In genomic region chr11:506238-506949, GRCh38 we compare ENCODE assay signal across 8 cellular contexts. TPM values are rescaled to one million over a fixed set of nuclear protein-coding genes. Genes with fewer than 3 reads are reported as not detected.
A peak's percentile ranks its signal among the peaks of the same experiment; 100 is the strongest.
DNase-seq lines count a peak whose midpoint lies in the region; ATAC-seq, FAIRE-seq and TF ChIP-seq lines count a peak whose summit lies in the region.

No MANE protein-coding gene starts in this region.

- TF ChIP-seq EP300 in HepG2 (IDR thresholded peaks at IDR 0.05; ENCODE audit: low read depth in 2 of 2, low read length in 2 of 2) (peak in 1 of 2 experiments; percentile 63; a peak in 2 of 4 replicates), HepG2 (CRISPR knock-in tag; IDR thresholded peaks at IDR 0.05; ENCODE audit: borderline replicate concordance) (no peak)

- H4K20me1 ChIP-seq in HepG2 (ENCODE audit: insufficient read depth, low read length), result no peaks in the 10 kb centered on the region

- no peaks in the 10 kb centered on the region for H3K27me3 ChIP-seq in HepG2 (ENCODE audit: control insufficient read depth in 1 of 2, insufficient read depth in 2 of 2, low read length in 2 of 2)

- peak overlapping the region; percentile 98 for H3K27ac ChIP-seq in HepG2 (ENCODE audit: extremely low read length, insufficient read depth, low read length)

- FAIRE-seq in HepG2 (lab: Jason Lieb, UNC), result peak; percentile 71

- H3K4me3 ChIP-seq in HepG2 (replicated peaks in 1 of 3; ENCODE audit: insufficient read depth in 1 of 3, low read depth in 2 of 3, low read length in 3 of 3), result peak overlapping the region; percentile 70 to 99 (median 96)

- 1% methylated on average over 40 of the region's 63 CpGs for WGBS in HepG2 (ENCODE audit: low lambda C conversion rate)

- TF ChIP-seq POLR2A in HepG2 (IDR thresholded peaks at IDR 0.05; ENCODE audit: insufficient read depth in 1 of 2, low read depth in 2 of 2, low read length in 2 of 2), result peak; percentile 60 to 61; a peak in 3 of 4 replicates

- peaks cover 28% of the 10 kb centered on the region for H3K79me2 ChIP-seq in HepG2 (ENCODE audit: insufficient read depth, low read length)

- CTCF ChIA-PET in HepG2 (lab: Yijun Ruan, JAX; ENCODE audit: low intra/inter-chr PET ratio, low total read pairs), result interaction anchor here (2.9 kb wide), 1 partner anchor 12 kb away, joined by 11 read pairs; no protein-coding TSS in a partner anchor

- TF ChIP-seq CTCF in HepG2 (CRISPR knock-in tag; IDR thresholded peaks at IDR 0.05), result no peak

- TF ChIP-seq RAD21 in HepG2 (CRISPR knock-in tag; IDR thresholded peaks at IDR 0.05), result no peak

- DNase-seq in C1 segment of cervical spinal cord (lab: John Stamatoyannopoulos, UW), result peak; percentile 85 to 98 (median 97)
- peak; percentile 99 for DNase-seq in NCI-H69 (lab: John Stamatoyannopoulos, UW)
- peak; percentile 94 to 97 for DNase-seq in activated CD4-positive, alpha-beta T cell treated with anti-CD3 and anti-CD28 coated beads, Interleukin-2, amount 50 U/mL, for 24 hours (ENCODE audit: low read depth in 1 of 2, low spot score in 1 of 2)
- peak; percentile 99 for DNase-seq in dermis blood vessel endothelial cell
- peak; percentile 88 for DNase-seq in HepG2 (ENCODE audit: low spot score)
- peak; percentile 95 to 96 for DNase-seq in stimulated activated CD4-positive, alpha-beta T cell treated with anti-CD3 and anti-CD28 coated beads, Interleukin-2, amount 100 ng/mL, for 48 hours

- intact Hi-C loops in HepG2 (cut with micrococcal nuclease; ENCODE audit: unreplicated experiment), result loop anchor here (1.0 kb wide), 1 partner anchor 9 kb away; no protein-coding TSS in a partner anchor

- peaks cover 21% of the 10 kb centered on the region for H3K4me1 ChIP-seq in HepG2 (ENCODE audit: insufficient read depth, low read length)

- POLR2A ChIA-PET in HepG2 (lab: Yijun Ruan, JAX), result interaction anchor here (0.6 to 2.1 kb wide), 23 partner anchors 8 to 303 kb away, joined by 3 to 13 read pairs (median 4); partner anchors contain the start of genes BET1L, HRAS, PTDSS2 and RIC8A

- no peak overlapping the region for H2AFZ ChIP-seq in HepG2 (ENCODE audit: low read length)

- no TSS peak for BruUV-seq in HepG2 (replicated peaks; lab: Mats Ljungman, UMichigan)

- ATAC-seq in GM19351 (IDR thresholded peaks at IDR 0.05; ENCODE audit: unreplicated experiment) (peak; percentile 67), HG03520 (IDR thresholded peaks at IDR 0.05; ENCODE audit: unreplicated experiment) (peak; percentile 53), HepG2 (peak; percentile 86)

- H3K9ac ChIP-seq in HepG2 (ENCODE audit: insufficient read depth, low read depth, low read length), result peak overlapping the region; percentile 97

- in situ Hi-C loops in HepG2 (cut with HindIII; ENCODE audit: extremely low pct_ligation_motif_present, low pct_unique_long_range_greater_than_20kb), result no loop called here

- peak overlapping the region; percentile 96 for H3K4me2 ChIP-seq in HepG2 (ENCODE audit: low read depth, low read length)

- no peaks in the 10 kb centered on the region for H3K9me3 ChIP-seq in HepG2 (ENCODE audit: low read length)

- peaks cover 10 to 23% of the 10 kb centered on the region in 2 experiments; a peak in 4 of 5 replicates for H3K36me3 ChIP-seq in HepG2 (replicated peaks in 1 of 2; ENCODE audit: control insufficient read depth in 1 of 2, insufficient read depth in 2 of 2, low read length in 2 of 2)

RNA-seq across cellular contexts. Expression of gene RNH1, which starts 0.6 kb away (rescaled TPM):
- total RNA-seq in dermis blood vessel endothelial cell (257 and 310 TPM in 2 replicates), HepG2 (2016; rRNA removed; fragmentation: Illumina TruSeq; extraction: Trizol) (74.1 and 81.3 TPM in 2 replicates)
- total RNA-seq in HepG2 (2016; cell fraction: cytosol; rRNA removed; fragmentation: Illumina TruSeq; extraction: Trizol; ENCODE audit: low read depth), result 28.3 and 31.4 TPM in 2 replicates
- 73.0 and 77.2 TPM in 2 replicates for total RNA-seq in HepG2 (2016; cell fraction: insoluble cytoplasmic fraction; rRNA removed; fragmentation: Illumina TruSeq; extraction: Trizol)
- total RNA-seq in HepG2 (2016; cell fraction: membrane; rRNA removed; fragmentation: Illumina TruSeq; extraction: Trizol), result 30.6 and 37.6 TPM in 2 replicates
- 39.1 and 43.2 TPM in 2 replicates for total RNA-seq in HepG2 (2016; cell fraction: nucleus; rRNA removed; fragmentation: Illumina TruSeq; extraction: Trizol)
- polyA plus RNA-seq in HepG2 (2011; rRNA removed), result 36.0 and 51.4 TPM in 2 replicates
- polyA plus RNA-seq in HepG2 (2011; cell fraction: cytosol; rRNA removed), result 30.1 and 56.0 TPM in 2 replicates
- polyA plus RNA-seq in HepG2 (2011; cell fraction: nucleus; rRNA removed), result 135 and 166 TPM in 2 replicates
- polyA plus RNA-seq in HepG2 (2012), result 42.4 and 61.5 TPM in 2 replicates
- 14.2 and 15.8 TPM in 2 replicates for polyA plus RNA-seq in HepG2 (2016; cell fraction: cytosol; fragmentation: Illumina TruSeq; extraction: Trizol; ENCODE audit: low read depth)
- polyA plus RNA-seq in HepG2 (2016; cell fraction: insoluble cytoplasmic fraction; fragmentation: Illumina TruSeq; extraction: Trizol; ENCODE audit: low read depth), result 62.8 and 84.3 TPM in 2 replicates
- polyA plus RNA-seq in HepG2 (2016; cell fraction: membrane; fragmentation: Illumina TruSeq; extraction: Trizol; ENCODE audit: low read depth), result 21.1 and 22.9 TPM in 2 replicates
- 61.8 and 67.0 TPM in 2 replicates for polyA plus RNA-seq in HepG2 (2016; cell fraction: nucleus; fragmentation: Illumina TruSeq; extraction: Trizol; ENCODE audit: insufficient read depth, low read depth)
- polyA minus RNA-seq in HepG2 (2011; rRNA and poly(A)+ RNA removed; ENCODE audit: low replicate concordance), result 72.2 and 124 TPM in 2 replicates
- 42.7 and 46.3 TPM in 2 replicates for polyA minus RNA-seq in HepG2 (2011; cell fraction: cytosol; rRNA and poly(A)+ RNA removed)
- 49.1 and 49.3 TPM in 2 replicates for polyA minus RNA-seq in HepG2 (2011; cell fraction: nucleus; rRNA and poly(A)+ RNA removed)

RNA-seq across cellular contexts. Expression of gene HRAS, which starts 29.0 kb away (rescaled TPM):
- total RNA-seq in dermis blood vessel endothelial cell (51.6 and 70.2 TPM in 2 replicates), HepG2 (2016; rRNA removed; fragmentation: Illumina TruSeq; extraction: Trizol) (47.5 and 50.0 TPM in 2 replicates)
- 97.1 and 126 TPM in 2 replicates for total RNA-seq in HepG2 (2016; cell fraction: cytosol; rRNA removed; fragmentation: Illumina TruSeq; extraction: Trizol; ENCODE audit: low read depth)
- total RNA-seq in HepG2 (2016; cell fraction: insoluble cytoplasmic fraction; rRNA removed; fragmentation: Illumina TruSeq; extraction: Trizol), result 35.7 and 53.4 TPM in 2 replicates
- total RNA-seq in HepG2 (2016; cell fraction: membrane; rRNA removed; fragmentation: Illumina TruSeq; extraction: Trizol), result 106 and 128 TPM in 2 replicates
- 23.1 and 23.7 TPM in 2 replicates for total RNA-seq in HepG2 (2016; cell fraction: nucleus; rRNA removed; fragmentation: Illumina TruSeq; extraction: Trizol)
- polyA plus RNA-seq in HepG2 (2011; rRNA removed), result 32.9 TPM in 2 replicates
- 29.5 and 42.1 TPM in 2 replicates for polyA plus RNA-seq in HepG2 (2011; cell fraction: cytosol; rRNA removed)
- polyA plus RNA-seq in HepG2 (2011; cell fraction: nucleus; rRNA removed), result 62.4 and 65.1 TPM in 2 replicates
- polyA plus RNA-seq in HepG2 (2012), result 15.4 and 32.7 TPM in 2 replicates
- polyA plus RNA-seq in HepG2 (2016; cell fraction: cytosol; fragmentation: Illumina TruSeq; extraction: Trizol; ENCODE audit: low read depth), result 120 and 151 TPM in 2 replicates
- polyA plus RNA-seq in HepG2 (2016; cell fraction: insoluble cytoplasmic fraction; fragmentation: Illumina TruSeq; extraction: Trizol; ENCODE audit: low read depth), result 33.8 and 38.7 TPM in 2 replicates
- 96.2 and 121 TPM in 2 replicates for polyA plus RNA-seq in HepG2 (2016; cell fraction: membrane; fragmentation: Illumina TruSeq; extraction: Trizol; ENCODE audit: low read depth)
- 47.3 and 47.4 TPM in 2 replicates for polyA plus RNA-seq in HepG2 (2016; cell fraction: nucleus; fragmentation: Illumina TruSeq; extraction: Trizol; ENCODE audit: insufficient read depth, low read depth)
- polyA minus RNA-seq in HepG2 (2011; rRNA and poly(A)+ RNA removed; ENCODE audit: low replicate concordance), result 29.8 and 71.6 TPM in 2 replicates
- 8.5 and 9.0 TPM in 2 replicates for polyA minus RNA-seq in HepG2 (2011; cell fraction: cytosol; rRNA and poly(A)+ RNA removed)
- 5.8 and 11.4 TPM in 2 replicates for polyA minus RNA-seq in HepG2 (2011; cell fraction: nucleus; rRNA and poly(A)+ RNA removed)

RNA-seq across cellular contexts. Expression of gene LRRC56, which starts 30.9 kb away (rescaled TPM):
- total RNA-seq in dermis blood vessel endothelial cell (0.56 and 0.68 TPM in 2 replicates), HepG2 (2016; rRNA removed; fragmentation: Illumina TruSeq; extraction: Trizol) (0.08 and 0.11 TPM in 2 replicates)
- total RNA-seq in HepG2 (2016; cell fraction: cytosol; rRNA removed; fragmentation: Illumina TruSeq; extraction: Trizol; ENCODE audit: low read depth), result 0.10 TPM in 1 of 2 replicates, not detected in the other
- 0.09 TPM in 2 replicates for total RNA-seq in HepG2 (2016; cell fraction: insoluble cytoplasmic fraction; rRNA removed; fragmentation: Illumina TruSeq; extraction: Trizol)
- 0.06 and 0.07 TPM in 2 replicates for total RNA-seq in HepG2 (2016; cell fraction: membrane; rRNA removed; fragmentation: Illumina TruSeq; extraction: Trizol)
- total RNA-seq in HepG2 (2016; cell fraction: nucleus; rRNA removed; fragmentation: Illumina TruSeq; extraction: Trizol), result not detected in 2 replicates
- polyA plus RNA-seq in HepG2 (2011; rRNA removed), result 0.29 and 0.46 TPM in 2 replicates
- 0.21 and 0.22 TPM in 2 replicates for polyA plus RNA-seq in HepG2 (2011; cell fraction: cytosol; rRNA removed)
- 3.4 and 3.8 TPM in 2 replicates for polyA plus RNA-seq in HepG2 (2011; cell fraction: nucleus; rRNA removed)
- polyA plus RNA-seq in HepG2 (2012), result 0.34 and 0.59 TPM in 2 replicates
- 0.05 TPM in 1 of 2 replicates, not detected in the other for polyA plus RNA-seq in HepG2 (2016; cell fraction: cytosol; fragmentation: Illumina TruSeq; extraction: Trizol; ENCODE audit: low read depth)
- polyA plus RNA-seq in HepG2 (2016; cell fraction: insoluble cytoplasmic fraction; fragmentation: Illumina TruSeq; extraction: Trizol; ENCODE audit: low read depth), result 0.19 TPM in 1 of 2 replicates, not detected in the other
- 0.10 TPM in 1 of 2 replicates, not detected in the other for polyA plus RNA-seq in HepG2 (2016; cell fraction: membrane; fragmentation: Illumina TruSeq; extraction: Trizol; ENCODE audit: low read depth)
- polyA plus RNA-seq in HepG2 (2016; cell fraction: nucleus; fragmentation: Illumina TruSeq; extraction: Trizol; ENCODE audit: insufficient read depth, low read depth), result 0.37 and 0.44 TPM in 2 replicates
- 0.20 and 0.56 TPM in 2 replicates for polyA minus RNA-seq in HepG2 (2011; rRNA and poly(A)+ RNA removed; ENCODE audit: low replicate concordance)
- polyA minus RNA-seq in HepG2 (2011; cell fraction: cytosol; rRNA and poly(A)+ RNA removed), result 0.30 TPM in 1 of 2 replicates, not detected in the other
- polyA minus RNA-seq in HepG2 (2011; cell fraction: nucleus; rRNA and poly(A)+ RNA removed), result 0.37 and 0.64 TPM in 2 replicates

RNA-seq across cellular contexts. Expression of gene LMNTD2, which starts 54.1 kb away (rescaled TPM):
- total RNA-seq in dermis blood vessel endothelial cell, result 1.3 and 2.6 TPM in 2 replicates
- total RNA-seq in HepG2 (2016; rRNA removed; fragmentation: Illumina TruSeq; extraction: Trizol), result 0.25 and 1.1 TPM in 2 replicates
- total RNA-seq in HepG2 (2016; cell fraction: cytosol; rRNA removed; fragmentation: Illumina TruSeq; extraction: Trizol; ENCODE audit: low read depth), result 0.40 and 0.44 TPM in 2 replicates
- 0.45 and 1.1 TPM in 2 replicates for total RNA-seq in HepG2 (2016; cell fraction: insoluble cytoplasmic fraction; rRNA removed; fragmentation: Illumina TruSeq; extraction: Trizol)
- 0.79 and 1.3 TPM in 2 replicates for total RNA-seq in HepG2 (2016; cell fraction: membrane; rRNA removed; fragmentation: Illumina TruSeq; extraction: Trizol)
- total RNA-seq in HepG2 (2016; cell fraction: nucleus; rRNA removed; fragmentation: Illumina TruSeq; extraction: Trizol), result 1.3 and 1.7 TPM in 2 replicates
- 3.1 and 3.6 TPM in 2 replicates for polyA plus RNA-seq in HepG2 (2011; rRNA removed)
- polyA plus RNA-seq in HepG2 (2011; cell fraction: cytosol; rRNA removed), result 1.1 and 2.2 TPM in 2 replicates
- 50.0 and 60.4 TPM in 2 replicates for polyA plus RNA-seq in HepG2 (2011; cell fraction: nucleus; rRNA removed)
- 1.3 and 1.4 TPM in 2 replicates for polyA plus RNA-seq in HepG2 (2012)
- polyA plus RNA-seq in HepG2 (2016; cell fraction: cytosol; fragmentation: Illumina TruSeq; extraction: Trizol; ENCODE audit: low read depth), result 0.53 and 0.78 TPM in 2 replicates
- polyA plus RNA-seq in HepG2 (2016; cell fraction: insoluble cytoplasmic fraction; fragmentation: Illumina TruSeq; extraction: Trizol; ENCODE audit: low read depth), result 0.42 and 0.68 TPM in 2 replicates
- 0.96 and 1.2 TPM in 2 replicates for polyA plus RNA-seq in HepG2 (2016; cell fraction: membrane; fragmentation: Illumina TruSeq; extraction: Trizol; ENCODE audit: low read depth)
- 3.7 and 5.0 TPM in 2 replicates for polyA plus RNA-seq in HepG2 (2016; cell fraction: nucleus; fragmentation: Illumina TruSeq; extraction: Trizol; ENCODE audit: insufficient read depth, low read depth)
- polyA minus RNA-seq in HepG2 (2011; rRNA and poly(A)+ RNA removed; ENCODE audit: low replicate concordance), result 0.51 and 0.96 TPM in 2 replicates
- 0.88 and 1.4 TPM in 2 replicates for polyA minus RNA-seq in HepG2 (2011; cell fraction: cytosol; rRNA and poly(A)+ RNA removed)
- 2.6 and 3.1 TPM in 2 replicates for polyA minus RNA-seq in HepG2 (2011; cell fraction: nucleus; rRNA and poly(A)+ RNA removed)

RNA-seq across cellular contexts. Expression of gene RASSF7, which starts 54.4 kb away (rescaled TPM):
- total RNA-seq in dermis blood vessel endothelial cell (21.3 and 25.2 TPM in 2 replicates), HepG2 (2016; rRNA removed; fragmentation: Illumina TruSeq; extraction: Trizol) (13.1 and 20.2 TPM in 2 replicates)
- total RNA-seq in HepG2 (2016; cell fraction: cytosol; rRNA removed; fragmentation: Illumina TruSeq; extraction: Trizol; ENCODE audit: low read depth), result 5.4 and 5.7 TPM in 2 replicates
- total RNA-seq in HepG2 (2016; cell fraction: insoluble cytoplasmic fraction; rRNA removed; fragmentation: Illumina TruSeq; extraction: Trizol), result 13.3 and 19.7 TPM in 2 replicates
- 10.8 and 11.9 TPM in 2 replicates for total RNA-seq in HepG2 (2016; cell fraction: membrane; rRNA removed; fragmentation: Illumina TruSeq; extraction: Trizol)
- total RNA-seq in HepG2 (2016; cell fraction: nucleus; rRNA removed; fragmentation: Illumina TruSeq; extraction: Trizol), result 16.7 and 17.2 TPM in 2 replicates
- polyA plus RNA-seq in HepG2 (2011; rRNA removed), result 28.6 and 36.4 TPM in 2 replicates
- 22.3 and 49.0 TPM in 2 replicates for polyA plus RNA-seq in HepG2 (2011; cell fraction: cytosol; rRNA removed)
- 139 and 165 TPM in 2 replicates for polyA plus RNA-seq in HepG2 (2011; cell fraction: nucleus; rRNA removed)
- polyA plus RNA-seq in HepG2 (2012), result 8.9 and 12.6 TPM in 2 replicates
- 4.7 and 6.0 TPM in 2 replicates for polyA plus RNA-seq in HepG2 (2016; cell fraction: cytosol; fragmentation: Illumina TruSeq; extraction: Trizol; ENCODE audit: low read depth)
- 12.3 and 15.9 TPM in 2 replicates for polyA plus RNA-seq in HepG2 (2016; cell fraction: insoluble cytoplasmic fraction; fragmentation: Illumina TruSeq; extraction: Trizol; ENCODE audit: low read depth)
- polyA plus RNA-seq in HepG2 (2016; cell fraction: membrane; fragmentation: Illumina TruSeq; extraction: Trizol; ENCODE audit: low read depth), result 5.9 and 7.2 TPM in 2 replicates
- 32.6 and 40.7 TPM in 2 replicates for polyA plus RNA-seq in HepG2 (2016; cell fraction: nucleus; fragmentation: Illumina TruSeq; extraction: Trizol; ENCODE audit: insufficient read depth, low read depth)
- polyA minus RNA-seq in HepG2 (2011; rRNA and poly(A)+ RNA removed; ENCODE audit: low replicate concordance), result 6.7 and 39.4 TPM in 2 replicates
- polyA minus RNA-seq in HepG2 (2011; cell fraction: cytosol; rRNA and poly(A)+ RNA removed), result 10.4 and 10.9 TPM in 2 replicates
- 15.2 and 17.9 TPM in 2 replicates for polyA minus RNA-seq in HepG2 (2011; cell fraction: nucleus; rRNA and poly(A)+ RNA removed)

Comparison
In these comparisons a context has a peak if more than half of its experiments do, and no peak if none do; other contexts are left out.
1. Peak in every context shown above with its lines: DNase-seq, ATAC-seq, H3K4me3 ChIP-seq and H3K27ac ChIP-seq.